ENCODE assay signal across 8 cellular contexts in the genomic region with DNA sequence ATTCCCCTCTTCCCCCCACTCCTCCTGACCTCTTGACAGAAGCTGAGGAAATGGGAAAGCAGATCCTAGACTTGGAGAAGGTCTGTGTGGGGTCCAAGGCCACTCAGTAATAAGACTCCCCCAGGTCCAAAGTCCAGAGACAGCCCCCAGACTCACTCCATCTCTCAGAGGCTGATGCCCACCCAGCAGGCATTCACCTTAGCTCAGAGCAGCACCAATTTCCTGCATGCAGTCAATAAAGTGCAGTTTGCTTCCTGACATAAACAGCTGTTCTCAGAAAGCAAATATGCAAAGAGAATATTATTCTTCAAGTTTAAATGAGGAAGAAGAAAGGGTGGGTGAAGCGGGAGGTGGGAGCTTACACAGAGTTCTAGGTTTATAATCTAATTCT.
DNase-seq lines count a peak whose midpoint lies in the region; ATAC-seq and TF ChIP-seq lines count a peak whose summit lies in the region.

No MANE protein-coding gene starts in this region.

- H3K4me1 Mint-ChIP-seq in immature natural killer cell = peaks cover 18 to 20% of the 10 kb centered on the region in 2 donors

- intact Hi-C loops in testis (cut with DNase I; ENCODE audit: low total_unique reads) = no loop called here

- no peaks in the 10 kb centered on the region for H3K9me3 ChIP-seq in thoracic aorta
- H3K9me3 ChIP-seq in BE2C = no peaks in the 10 kb centered on the region
- no peaks in the 10 kb centered on the region for H3K9me3 ChIP-seq in testis

- H3K4me3 ChIP-seq in thoracic aorta = peak overlapping the region; percentile 69
- no peak overlapping the region for H3K4me3 ChIP-seq in BE2C (ENCODE audit: low read depth, low read length)
- peak overlapping the region in 1 of 2 donors; percentile 43 for H3K4me3 ChIP-seq in testis

- WGBS in testis, 2 donors = 67 to 80% methylated on average over 1 of the region's 1 CpG

- peaks cover 9 to 20% of the 10 kb centered on the region in 2 donors for H3K4me1 ChIP-seq in thoracic aorta (ENCODE audit: control insufficient read depth in 1 of 2, low read depth in 2 of 2)
- peaks cover 5% of the 10 kb centered on the region; the same call in 1 of the 2 replicates for H3K4me1 ChIP-seq in BE2C
- H3K4me1 ChIP-seq in testis = no peaks in the 10 kb centered on the region

- no peaks in the 10 kb centered on the region for H3K36me3 ChIP-seq in thoracic aorta
- no peaks in the 10 kb centered on the region for H3K36me3 ChIP-seq in BE2C
- H3K36me3 ChIP-seq in testis (ENCODE audit: low read depth, missing control alignments) = no peaks in the 10 kb centered on the region

- H3K9me3 Mint-ChIP-seq in immature natural killer cell = no peaks in the 10 kb centered on the region

- DNase-seq in activated CD4-positive, alpha-beta T cell treated with anti-CD3 and anti-CD28 coated beads for 4 hours = peak; percentile 10 to 11
- no peak for DNase-seq in activated CD4-positive, alpha-beta T cell treated with anti-CD3 and anti-CD28 coated beads, Interleukin-2, amount 50 U/mL, for 1 hour
- DNase-seq in immature natural killer cell (peak in 1 of 3 donors; percentile 3), thoracic aorta (ENCODE audit: low spot score) (no peak), BE2C (no peak), testis (no peak), SHP77 (lab: John Stamatoyannopoulos, UW) (no peak)

- peak overlapping the region; percentile 83 to 93 (median 90) for H3K27ac Mint-ChIP-seq in immature natural killer cell

- H3K4me3 Mint-ChIP-seq in immature natural killer cell = peak overlapping the region; percentile 87 to 97 (median 95)

- no peak for ATAC-seq in thoracic aorta (ENCODE audit: insufficient number of reproducible peaks, low FRiP score, low read depth)

- H3K27me3 Mint-ChIP-seq in immature natural killer cell (ENCODE audit: low read depth in 3 of 3) = no peaks in the 10 kb centered on the region

- H3K27me3 ChIP-seq in thoracic aorta (replicated peaks; ENCODE audit: insufficient read depth) (no peaks in the 10 kb centered on the region), BE2C (no peaks in the 10 kb centered on the region), testis (no peaks in the 10 kb centered on the region)

- TF ChIP-seq POLR2A in testis (IDR thresholded peaks at IDR 0.05) = no peak

- peak overlapping the region; percentile 70 for H3K27ac ChIP-seq in VCaP
- H3K27ac ChIP-seq in thoracic aorta = peak overlapping the region; percentile 74
- H3K27ac ChIP-seq in testis = peak overlapping the region in 1 of 2 donors; percentile 39

- no peaks in the 10 kb centered on the region for H3K36me3 Mint-ChIP-seq in immature natural killer cell

- no peak for TF ChIP-seq CTCF in VCaP (conservative IDR thresholded peaks at IDR 0.05)
- no peak for TF ChIP-seq CTCF in thoracic aorta (IDR thresholded peaks at IDR 0.05)
- TF ChIP-seq CTCF in BE2C (IDR thresholded peaks at IDR 0.05; ENCODE audit: low read depth, low read length) = no peak
- no peak for TF ChIP-seq CTCF in testis (IDR thresholded peaks at IDR 0.05)

Comparison
In these comparisons a context has a peak if more than half of its experiments do, and no peak if none do; other contexts are left out.
1. DNase-seq: peak in activated CD4-positive, alpha-beta T cell treated with anti-CD3 and anti-CD28 coated beads for 4 hours (2 of 2); none in activated CD4-positive, alpha-beta T cell treated with anti-CD3 and anti-CD28 coated beads, Interleukin-2, amount 50 U/mL, for 1 hour (single experiment), thoracic aorta (single experiment), BE2C (single experiment), testis (single experiment) and SHP77 (0 of 2).